15 cellular contexts compared by ENCODE assay signal in genomic region chr1:245771521-245772281, GRCh38.
A peak's percentile ranks its signal among the peaks of the same experiment; 100 is the strongest.
DNase-seq lines count a peak whose midpoint lies in the region; ATAC-seq, FAIRE-seq and TF ChIP-seq lines count a peak whose summit lies in the region.
"Had no signal": no experiment of that assay in that cellular context is flagged by ENCODE, and none has a peak within 500 bp of the region (broad histone marks: within the 10 kb centered on the region; RNA-seq: fewer than 3 reads in every experiment).

No MANE protein-coding gene starts in this region.

- intact Hi-C loops in Right ventricle myocardium superior (cut with DNase I) (no loop called here), left ventricle myocardium inferior (cut with micrococcal nuclease) (no loop called here), upper lobe of right lung (cut with DNase I) (no loop called here), HepG2 (cut with micrococcal nuclease; ENCODE audit: unreplicated experiment) (no loop called here)

- no peak overlapping the region for H3K9ac ChIP-seq in HepG2 (ENCODE audit: insufficient read depth, low read depth, low read length)

- H3K27me3 ChIP-seq in left ventricle myocardium inferior (ENCODE audit: low read depth) (no peaks in the 10 kb centered on the region), brain microvascular endothelial cell (replicated peaks) (no peaks in the 10 kb centered on the region), hepatocyte (no peaks in the 10 kb centered on the region), upper lobe of right lung (no peaks in the 10 kb centered on the region), HepG2 (ENCODE audit: control insufficient read depth in 1 of 2, insufficient read depth in 2 of 2, low read length in 2 of 2) (no peaks in the 10 kb centered on the region)
- H3K27me3 ChIP-seq: colonic mucosa had no signal

- no peak for TF ChIP-seq EP300 in HepG2 (IDR thresholded peaks at IDR 0.05; ENCODE audit: low read depth in 2 of 2, low read length in 2 of 2)
- TF ChIP-seq EP300 in HepG2 (CRISPR knock-in tag; IDR thresholded peaks at IDR 0.05; ENCODE audit: borderline replicate concordance), result no peak

- no peaks in the 10 kb centered on the region for H4K20me1 ChIP-seq in hepatocyte (ENCODE audit: insufficient read depth, poor library complexity, severe bottlenecking)
- no peaks in the 10 kb centered on the region for H4K20me1 ChIP-seq in HepG2 (ENCODE audit: insufficient read depth, low read length)

- H3K9me3 ChIP-seq in left ventricle myocardium inferior (replicated peaks) (no peaks in the 10 kb centered on the region), hepatocyte (ENCODE audit: low read depth) (peaks cover 6% of the 10 kb centered on the region), upper lobe of right lung (no peaks in the 10 kb centered on the region), HepG2 (ENCODE audit: low read length) (no peaks in the 10 kb centered on the region)
- H3K9me3 ChIP-seq: colonic mucosa had no signal

- no peak for TF ChIP-seq POLR2A in HepG2 (IDR thresholded peaks at IDR 0.05; ENCODE audit: insufficient read depth in 1 of 2, low read depth in 2 of 2, low read length in 2 of 2)

- CTCF ChIA-PET in HepG2 (lab: Yijun Ruan, JAX; ENCODE audit: low intra/inter-chr PET ratio, low total read pairs), result no interaction called here

- H3K4me3 ChIP-seq in left ventricle myocardium inferior (no peak overlapping the region), brain microvascular endothelial cell (ENCODE audit: low read depth, low read length) (no peak overlapping the region), hepatocyte (no peak overlapping the region), upper lobe of right lung (no peak overlapping the region), HepG2 (replicated peaks in 1 of 3; ENCODE audit: insufficient read depth in 1 of 3, low read depth in 2 of 3, low read length in 3 of 3) (no peak overlapping the region)
- H3K4me3 ChIP-seq: colonic mucosa had no signal

- in situ Hi-C loops in brain microvascular endothelial cell (cut with HindIII; ENCODE audit: low pct_ligation_motif_present, low sequenced_read_pairs) (no loop called here), HepG2 (cut with HindIII; ENCODE audit: extremely low pct_ligation_motif_present, low pct_unique_long_range_greater_than_20kb) (no loop called here)

- DNase-seq in Right ventricle myocardium superior, result no peak
- no peak for DNase-seq in left ventricle myocardium inferior
- DNase-seq in brain microvascular endothelial cell, result peak; percentile 88
- DNase-seq in hepatocyte (ENCODE audit: low spot score), result peak; percentile 32
- DNase-seq in upper lobe of right lung, result no peak
- no peak for DNase-seq in HepG2 (ENCODE audit: low spot score)
- DNase-seq: ACHN; colonic mucosa; NCI-H446 treated with DMSO at 0.1 percent for 48 hours; SHP77; stimulated activated naive B cell treated with anti-CD40 and anti-IgM and Interleukin-4, amounts not matched to agents 10 μg/mL and 1 μg/mL and 100 μg/mL, for 72 hours had no signal

- no peaks in the 10 kb centered on the region for H3K9me2 ChIP-seq in hepatocyte (replicated peaks; ENCODE audit: insufficient read depth)

- no peak for FAIRE-seq in HepG2 (lab: Jason Lieb, UNC)
- FAIRE-seq: G401.6 had no signal

- H3K27ac ChIP-seq in left ventricle myocardium inferior (replicated peaks) (no peak overlapping the region), brain microvascular endothelial cell (peak overlapping the region; percentile 45), hepatocyte (peak overlapping the region; percentile 11), upper lobe of right lung (no peak overlapping the region), HepG2 (ENCODE audit: extremely low read length, insufficient read depth, low read length) (no peak overlapping the region)
- H3K27ac ChIP-seq: colonic mucosa had no signal

- H3K4me2 ChIP-seq in hepatocyte (no peak overlapping the region), HepG2 (ENCODE audit: low read depth, low read length) (no peak overlapping the region)

- H3K79me2 ChIP-seq in hepatocyte, result no peaks in the 10 kb centered on the region
- H3K79me2 ChIP-seq in HepG2 (ENCODE audit: insufficient read depth, low read length), result no peaks in the 10 kb centered on the region

- WGBS in hepatocyte (ENCODE audit: low lambda C conversion rate, missing lambda C conversion rate), result 41% methylated on average over 5 of the region's 5 CpGs
- 84% methylated on average over 5 of the region's 5 CpGs for WGBS in HepG2 (ENCODE audit: low lambda C conversion rate)

- no peak for TF ChIP-seq CTCF in left ventricle myocardium inferior (IDR thresholded peaks at IDR 0.05; ENCODE audit: borderline replicate concordance)
- no peak for TF ChIP-seq CTCF in brain microvascular endothelial cell (IDR thresholded peaks at IDR 0.05; ENCODE audit: low read depth, low read length, missing control alignments)
- no peak for TF ChIP-seq CTCF in hepatocyte (IDR thresholded peaks at IDR 0.05; ENCODE audit: poor library complexity)
- TF ChIP-seq CTCF in upper lobe of right lung (IDR thresholded peaks at IDR 0.05), result no peak
- TF ChIP-seq CTCF in HepG2 (CRISPR knock-in tag; IDR thresholded peaks at IDR 0.05), result no peak

- no TSS peak for BruUV-seq in HepG2 (replicated peaks; lab: Mats Ljungman, UMichigan)

- peaks cover 37% of the 10 kb centered on the region for H3K4me1 ChIP-seq in left ventricle myocardium inferior
- H3K4me1 ChIP-seq in hepatocyte (ENCODE audit: insufficient read depth), result peaks cover 17% of the 10 kb centered on the region
- no peaks in the 10 kb centered on the region for H3K4me1 ChIP-seq in upper lobe of right lung
- no peaks in the 10 kb centered on the region for H3K4me1 ChIP-seq in HepG2 (ENCODE audit: insufficient read depth, low read length)
- H3K4me1 ChIP-seq: colonic mucosa had no signal

- H2AFZ ChIP-seq in hepatocyte (no peak overlapping the region), HepG2 (ENCODE audit: low read length) (no peak overlapping the region)

- peak; percentile 94 for ATAC-seq in Right ventricle myocardium superior (ENCODE audit: poor library complexity)
- ATAC-seq in upper lobe of right lung, result peak; percentile 65
- no peak for ATAC-seq in GM18511 (IDR thresholded peaks at IDR 0.05; ENCODE audit: unreplicated experiment)
- no peak for ATAC-seq in GM19324 (IDR thresholded peaks at IDR 0.05; ENCODE audit: low FRiP score, unreplicated experiment)
- ATAC-seq in HepG2, result no peak
- ATAC-seq: HCT116; stimulated activated naive B cell treated with anti-CD40 and anti-IgM and Interleukin-4, amounts not matched to agents 10 μg/mL and 1 μg/mL and 100 μg/mL, for 72 hours had no signal

- POLR2A ChIA-PET in HepG2 (lab: Yijun Ruan, JAX), result no interaction called here

- H3K36me3 ChIP-seq in left ventricle myocardium inferior, result peaks cover 7% of the 10 kb centered on the region
- H3K36me3 ChIP-seq in brain microvascular endothelial cell (replicated peaks), result no peaks in the 10 kb centered on the region
- no peaks in the 10 kb centered on the region for H3K36me3 ChIP-seq in hepatocyte (replicated peaks; ENCODE audit: insufficient read depth, low read depth)
- H3K36me3 ChIP-seq in upper lobe of right lung, result no peaks in the 10 kb centered on the region
- H3K36me3 ChIP-seq in HepG2 (replicated peaks in 1 of 2; ENCODE audit: control insufficient read depth in 1 of 2, insufficient read depth in 2 of 2, low read length in 2 of 2), result peaks cover 0 to 7% of the 10 kb centered on the region in 2 experiments; a peak in 1 of 5 replicates
- H3K36me3 ChIP-seq: colonic mucosa had no signal

- no peak for TF ChIP-seq RAD21 in HepG2 (CRISPR knock-in tag; IDR thresholded peaks at IDR 0.05)

TF ChIP-seq in HepG2, 621 proteins besides CTCF, POLR2A, EP300 and RAD21 (continues in another document):
- TF ChIP-seq RERE (CRISPR knock-in tag; IDR thresholded peaks at IDR 0.05; ENCODE audit: low read depth) (no peak), MAFF (IDR thresholded peaks at IDR 0.05; ENCODE audit: low read depth, low read length) (no peak), RXRA (CRISPR knock-in tag; IDR thresholded peaks at IDR 0.05) (no peak)

Comparison
In these comparisons a context has a peak if more than half of its experiments do, and no peak if none do; other contexts are left out.
1. ATAC-seq: peak in Right ventricle myocardium superior (single experiment) and upper lobe of right lung (single experiment); none in GM18511 (single experiment), GM19324 (single experiment) and HepG2 (single experiment).
2. DNase-seq: peak in brain microvascular endothelial cell (single experiment) and hepatocyte (single experiment); none in Right ventricle myocardium superior (single experiment), left ventricle myocardium inferior (single experiment), upper lobe of right lung (single experiment) and HepG2 (single experiment).
3. H3K27ac ChIP-seq: peak in brain microvascular endothelial cell (single experiment) and hepatocyte (single experiment); none in left ventricle myocardium inferior (single experiment), upper lobe of right lung (single experiment) and HepG2 (single experiment).